ENCODE assay signal across 23 cellular contexts in genomic region chr15:98722645-98723044, GRCh38.
"Had no signal": no experiment of that assay in that cellular context is flagged by ENCODE, and none has a peak within 500 bp of the region (broad histone marks: within the 10 kb centered on the region; RNA-seq: fewer than 3 reads in every experiment).

No MANE protein-coding gene starts in this region.

- H3K9me3 ChIP-seq: body of pancreas, neutrophil, transverse colon had no signal

- H3K36me3 Mint-ChIP-seq: naive B cell had no signal

- H3K27me3 Mint-ChIP-seq: activated B cell treated with CpG ODN at 0.5 μM for 24 hours; activated CD8-positive, alpha-beta T cell treated with anti-CD3 and anti-CD28 coated beads for 36 hours; naive B cell had no signal

- H3K4me1 Mint-ChIP-seq: central memory CD8-positive, alpha-beta T cell had no signal

- H3K9me3 Mint-ChIP-seq: activated B cell treated with CpG ODN at 0.5 μM for 24 hours; activated CD8-positive, alpha-beta T cell treated with anti-CD3 and anti-CD28 coated beads for 36 hours; activated naive CD4-positive, alpha-beta T cell treated with anti-CD3 and anti-CD28 coated beads, Interleukin-2, amount 50 U/mL, for 72 hours; activated T-cell treated with anti-CD3 and anti-CD28 coated beads, Interleukin-2, amount 50 U/mL, for 72 hours; central memory CD8-positive, alpha-beta T cell; immature natural killer cell; naive B cell; T-helper 1 cell treated with Interleukin-12 subunit alpha and Interleukin-12 subunit beta and Interleukin-4 antibody, amounts not matched to agents 30 μg/mL and 1 μg/mL, for 36 hours had no signal

- H3K4me3 Mint-ChIP-seq: activated B cell treated with CpG ODN at 0.5 μM for 24 hours; activated CD8-positive, alpha-beta T cell treated with anti-CD3 and anti-CD28 coated beads for 36 hours; activated T-cell treated with anti-CD3 and anti-CD28 coated beads, Interleukin-2, amount 50 U/mL, for 72 hours; central memory CD8-positive, alpha-beta T cell; naive B cell; T-helper 1 cell treated with Interleukin-12 subunit alpha and Interleukin-12 subunit beta and Interleukin-4 antibody, amounts not matched to agents 30 μg/mL and 1 μg/mL, for 36 hours had no signal

- DNase-seq: activated B cell treated with CpG ODN at 0.5 μM for 24 hours; activated CD4-positive, alpha-beta T cell treated with anti-CD3 and anti-CD28 coated beads for 48 hours; activated CD8-positive, alpha-beta memory T cell treated with anti-CD3 and anti-CD28 coated beads, Interleukin-2, amount 50 U/mL, for 4 hours; activated CD8-positive, alpha-beta T cell treated with anti-CD3 and anti-CD28 coated beads for 36 hours; activated gamma-delta T cell; activated T-cell treated with anti-CD3 and anti-CD28 coated beads, Interleukin-2, amount 50 U/mL, for 72 hours; body of pancreas; cortex of kidney; effector CD8-positive, alpha-beta T cell; foreskin keratinocyte; glutamatergic neuron; immature natural killer cell; naive B cell; retina; stimulated activated CD4-positive, alpha-beta T cell treated with anti-CD3 and anti-CD28 coated beads, Interleukin-15, amount 100 ng/mL, for 24 hours; stimulated activated CD4-positive, alpha-beta T cell treated with anti-CD3 and anti-CD28 coated beads, Interleukin-4, amount 100 ng/mL, for 24 hours; stimulated activated naive CD8-positive, alpha-beta T cell treated with anti-CD3 and anti-CD28 coated beads, Interleukin-15, Interleukin-2, amounts not matched to agents 100 U/mL and 50 U/mL, for 24 hours; transverse colon had no signal

- H3K27me3 ChIP-seq: body of pancreas, foreskin keratinocyte, neutrophil, transverse colon had no signal

- H3K27ac Mint-ChIP-seq: activated B cell treated with CpG ODN at 0.5 μM for 24 hours; activated CD8-positive, alpha-beta T cell treated with anti-CD3 and anti-CD28 coated beads for 36 hours; activated T-cell treated with anti-CD3 and anti-CD28 coated beads, Interleukin-2, amount 50 U/mL, for 72 hours; T-helper 1 cell treated with Interleukin-12 subunit alpha and Interleukin-12 subunit beta and Interleukin-4 antibody, amounts not matched to agents 30 μg/mL and 1 μg/mL, for 36 hours had no signal

- H3K27ac ChIP-seq: body of pancreas, foreskin keratinocyte, neutrophil had no signal

- H3K4me3 ChIP-seq: body of pancreas, lung, transverse colon had no signal

- H3K36me3 ChIP-seq: neutrophil, transverse colon had no signal
